15 cellular contexts compared by ENCODE assay signal in genomic region chr4:25551608-25552007, GRCh38.
A peak's percentile ranks its signal among the peaks of the same experiment; 100 is the strongest.
DNase-seq lines count a peak whose midpoint lies in the region; ATAC-seq and TF ChIP-seq lines count a peak whose summit lies in the region.
"Had no signal": no experiment of that assay in that cellular context is flagged by ENCODE, and none has a peak within 500 bp of the region (broad histone marks: within the 10 kb centered on the region; RNA-seq: fewer than 3 reads in every experiment).

No MANE protein-coding gene starts in this region.

- no peaks in the 10 kb centered on the region for H3K36me3 Mint-ChIP-seq in T-helper 17 cell (ENCODE audit: low read depth)
- H3K36me3 Mint-ChIP-seq: CD4-positive, CD25-positive, alpha-beta regulatory T cell had no signal

- peaks cover 10% of the 10 kb centered on the region for H3K27me3 Mint-ChIP-seq in T-helper 17 cell

- H3K36me3 ChIP-seq in DOHH2 (ENCODE audit: control insufficient read depth, low read length) (no peaks in the 10 kb centered on the region), RWPE2 (ENCODE audit: low read depth) (no peaks in the 10 kb centered on the region), thyroid gland (no peaks in the 10 kb centered on the region)

- H3K4me3 ChIP-seq in DOHH2 (ENCODE audit: low read length) (peak overlapping the region; percentile 53), RWPE2 (ENCODE audit: severe bottlenecking) (no peak overlapping the region), thyroid gland (replicated peaks in 1 of 3) (no peak overlapping the region)

- H3K27me3 ChIP-seq in DOHH2 (ENCODE audit: control insufficient read depth, low read length) (no peaks in the 10 kb centered on the region), RWPE2 (ENCODE audit: insufficient read depth, poor library complexity, severe bottlenecking) (no peaks in the 10 kb centered on the region), thyroid gland (no peaks in the 10 kb centered on the region)

- WGBS in thyroid gland, 2 donors: 51 to 56% methylated on average over 4 of the region's 4 CpGs

- peak overlapping the region; percentile 95 for H3K27ac ChIP-seq in DOHH2 (ENCODE audit: low read depth, low read length)
- H3K27ac ChIP-seq in RWPE2 (ENCODE audit: poor library complexity, severe bottlenecking): peak overlapping the region; percentile 30
- peak overlapping the region; percentile 71 to 86 (median 82) for H3K27ac ChIP-seq in thyroid gland

- no peaks in the 10 kb centered on the region for H4K20me1 ChIP-seq in DOHH2 (ENCODE audit: control insufficient read depth, insufficient read depth, low read depth, low read length)

- peak overlapping the region; percentile 75 for H3K4me2 ChIP-seq in DOHH2 (ENCODE audit: low read length)

- H3K4me1 ChIP-seq in DOHH2 (ENCODE audit: control insufficient read depth, low read length) (peaks cover 72% of the 10 kb centered on the region), RWPE2 (ENCODE audit: insufficient read depth, poor library complexity, severe bottlenecking) (peaks cover 15% of the 10 kb centered on the region), thyroid gland (peaks cover 16 to 28% of the 10 kb centered on the region in 2 donors)

- ATAC-seq in RWPE2 (ENCODE audit: low read depth) (peak; percentile 84), left colon (peak; percentile 91), HG03135 (IDR thresholded peaks at IDR 0.05; ENCODE audit: unreplicated experiment) (no peak), T-helper 17 cell (no peak), GM18867 (IDR thresholded peaks at IDR 0.05; ENCODE audit: unreplicated experiment) (no peak)
- ATAC-seq: HCT116 had no signal

- no peak for TF ChIP-seq CTCF in DOHH2 (IDR thresholded peaks at IDR 0.05; ENCODE audit: low read depth, low read length, poor library complexity, severe bottlenecking)
- no peak for TF ChIP-seq CTCF in RWPE2 (IDR thresholded peaks at IDR 0.05; ENCODE audit: poor library complexity, severe bottlenecking)
- TF ChIP-seq CTCF in thyroid gland (IDR thresholded peaks at IDR 0.05): no peak

- DNase-seq in RWPE2 (ENCODE audit: low spot score) (no peak), left colon (peak; percentile 35 to 68), thyroid gland (peak; percentile 11 to 41), T-helper 17 cell (no peak)
- no peak for DNase-seq in activated CD4-positive, alpha-beta T cell treated with anti-CD3 and anti-CD28 coated beads for 4 hours
- DNase-seq: CD4-positive, CD25-positive, alpha-beta regulatory T cell; DMS79; NCI-H1092; NCI-H1694 treated with DMSO at 0.1 percent for 48 hours; NCI-H446; Right ventricle myocardium superior had no signal

- H3F3A ChIP-seq in DOHH2 (ENCODE audit: control insufficient read depth, insufficient read depth): peaks cover 32% of the 10 kb centered on the region

- H3K4me1 Mint-ChIP-seq in T-helper 17 cell: no peaks in the 10 kb centered on the region
- H3K4me1 Mint-ChIP-seq: CD4-positive, CD25-positive, alpha-beta regulatory T cell had no signal

- no peak overlapping the region for H3K4me3 Mint-ChIP-seq in T-helper 17 cell
- H3K4me3 Mint-ChIP-seq: CD4-positive, CD25-positive, alpha-beta regulatory T cell had no signal

- no peak for TF ChIP-seq POLR2A in thyroid gland (IDR thresholded peaks at IDR 0.05)

- H3K79me2 ChIP-seq in DOHH2 (ENCODE audit: control insufficient read depth, low read length): no peaks in the 10 kb centered on the region

- H3K9me2 ChIP-seq in DOHH2 (replicated peaks; ENCODE audit: control insufficient read depth, low read length): no peaks in the 10 kb centered on the region

- intact Hi-C loops in left colon (cut with DNase I, micrococcal nuclease) (no loop called here), thyroid gland (cut with DNase I) (no loop called here)

- no peak overlapping the region for H3K27ac Mint-ChIP-seq in T-helper 17 cell
- H3K27ac Mint-ChIP-seq: CD4-positive, CD25-positive, alpha-beta regulatory T cell had no signal

- no peaks in the 10 kb centered on the region for H3K9me3 ChIP-seq in DOHH2 (ENCODE audit: control insufficient read depth, insufficient read depth, low read length)
- no peaks in the 10 kb centered on the region for H3K9me3 ChIP-seq in RWPE2 (ENCODE audit: severe bottlenecking)
- H3K9me3 ChIP-seq in thyroid gland: no peaks in the 10 kb centered on the region
- H3K9me3 ChIP-seq in T-helper 17 cell (ENCODE audit: control insufficient read depth, low read length, poor library complexity, severe bottlenecking): no peaks in the 10 kb centered on the region

Comparison
In these comparisons a context has a peak if more than half of its experiments do, and no peak if none do; other contexts are left out.
1. H3K27ac ChIP-seq: peak in every context shown above with its lines; median percentile 95 in DOHH2; 82 in thyroid gland; 30 in RWPE2.
2. ATAC-seq: peak in RWPE2 (single experiment) and left colon (single experiment); none in HG03135 (single experiment), T-helper 17 cell (single experiment) and GM18867 (single experiment).
3. DNase-seq: peak in left colon (2 of 2) and thyroid gland (2 of 2); none in RWPE2 (single experiment), T-helper 17 cell (0 of 3) and activated CD4-positive, alpha-beta T cell treated with anti-CD3 and anti-CD28 coated beads for 4 hours (0 of 2).